In genomic region chr2:740446-741293, GRCh38 we compare ENCODE assay signal across 8 cellular contexts.
DNase-seq lines count a peak whose midpoint lies in the region; ATAC-seq and TF ChIP-seq lines count a peak whose summit lies in the region.

No MANE protein-coding gene starts in this region.

- WGBS in hepatocyte (ENCODE audit: low lambda C conversion rate, missing lambda C conversion rate): 4% methylated on average over 39 of the region's 39 CpGs
- WGBS in psoas muscle, 3 donors: 3 to 5% (median 4%) methylated on average over 33 to 39 of the region's 39 CpGs

- H3K4me2 ChIP-seq in hepatocyte: peak overlapping the region; percentile 90

- H3K9me3 ChIP-seq in SJCRH30 (replicated peaks) (no peaks in the 10 kb centered on the region; the same call in 1 of the 2 replicates), hepatocyte (ENCODE audit: low read depth) (no peaks in the 10 kb centered on the region), psoas muscle (no peaks in the 10 kb centered on the region)

- H3K27me3 ChIP-seq in SJCRH30 (peaks cover 3% of the 10 kb centered on the region; the same call in 1 of the 2 replicates), hepatocyte (no peaks in the 10 kb centered on the region), psoas muscle (ENCODE audit: insufficient read depth in 3 of 3, low read length in 2 of 3) (peaks cover 0 to 27% (median 4%) of the 10 kb centered on the region in 3 donors)

- DNase-seq in GM04504 (ENCODE audit: low read depth): peak; percentile 90
- DNase-seq in KBM-7: peak; percentile 3
- DNase-seq in SJCRH30: peak; percentile 96 to 98
- DNase-seq in astrocyte of the spinal cord (ENCODE audit: low read depth, low spot score): peak; percentile 99
- DNase-seq in hepatocyte (ENCODE audit: low spot score): peak; percentile 100
- peak; percentile 68 to 85 for DNase-seq in psoas muscle

- no peaks in the 10 kb centered on the region for H3K9me2 ChIP-seq in hepatocyte (replicated peaks; ENCODE audit: insufficient read depth)

- no peaks in the 10 kb centered on the region for H3K36me3 ChIP-seq in SJCRH30
- H3K36me3 ChIP-seq in hepatocyte (replicated peaks; ENCODE audit: insufficient read depth, low read depth): no peaks in the 10 kb centered on the region
- H3K36me3 ChIP-seq in psoas muscle (ENCODE audit: insufficient read depth in 1 of 2, low read depth in 1 of 2): no peaks in the 10 kb centered on the region

- intact Hi-C loops in psoas muscle (cut with DNase I): no loop called here

- TF ChIP-seq CTCF in astrocyte of the spinal cord (IDR thresholded peaks at IDR 0.05; ENCODE audit: low read depth, low read length): no peak
- TF ChIP-seq CTCF in hepatocyte (IDR thresholded peaks at IDR 0.05; ENCODE audit: poor library complexity): no peak
- no peak for TF ChIP-seq CTCF in psoas muscle (IDR thresholded peaks at IDR 0.05)

- ATAC-seq in psoas muscle: no peak
- no peak for ATAC-seq in HG03432 (IDR thresholded peaks at IDR 0.05; ENCODE audit: unreplicated experiment)
- ATAC-seq in GM18520 (IDR thresholded peaks at IDR 0.05; ENCODE audit: unreplicated experiment): no peak

- no peaks in the 10 kb centered on the region for H4K20me1 ChIP-seq in hepatocyte (ENCODE audit: insufficient read depth, poor library complexity, severe bottlenecking)

- peak overlapping the region; percentile 58 for H3K4me3 ChIP-seq in SJCRH30
- peak overlapping the region; percentile 47 for H3K4me3 ChIP-seq in astrocyte of the spinal cord (ENCODE audit: low read depth, low read length)
- peak overlapping the region; percentile 35 for H3K4me3 ChIP-seq in hepatocyte
- peak overlapping the region; percentile 62 for H3K4me3 ChIP-seq in psoas muscle

- H2AFZ ChIP-seq in hepatocyte: peak overlapping the region; percentile 73

- in situ Hi-C loops in KBM-7 (cut with MboI; ENCODE audit: low pct_unique_long_range_greater_than_20kb, low sequenced_read_pairs) (no loop called here), astrocyte of the spinal cord (cut with HindIII; ENCODE audit: low sequenced_read_pairs) (no loop called here)

- H3K27ac ChIP-seq in SJCRH30 (no peak overlapping the region), hepatocyte (peak overlapping the region; percentile 77), psoas muscle (no peak overlapping the region)

- H3K79me2 ChIP-seq in hepatocyte: no peaks in the 10 kb centered on the region

- peaks cover 4% of the 10 kb centered on the region; the same call in 1 of the 2 replicates for H3K4me1 ChIP-seq in SJCRH30
- H3K4me1 ChIP-seq in hepatocyte (ENCODE audit: insufficient read depth): peaks cover 15% of the 10 kb centered on the region
- H3K4me1 ChIP-seq in psoas muscle: peaks cover 8% of the 10 kb centered on the region

Comparison
In these comparisons a context has a peak if more than half of its experiments do, and no peak if none do; other contexts are left out.
1. DNase-seq: peak in every context shown above with its lines; median percentile 100 in hepatocyte; 99 in astrocyte of the spinal cord; 97 in SJCRH30; 90 in GM04504; 76 in psoas muscle; 3 in KBM-7.